27 cellular contexts compared by ENCODE assay signal in genomic region chr20:23039885-23040508, GRCh38. TPM values are rescaled to one million over a fixed set of nuclear protein-coding genes. Genes with fewer than 3 reads are reported as not detected.
"Had no signal": no experiment of that assay in that cellular context is flagged by ENCODE, and none has a peak within 500 bp of the region (broad histone marks: within the 10 kb centered on the region; RNA-seq: fewer than 3 reads in every experiment).

No MANE protein-coding gene starts in this region.

- H3K9me3 Mint-ChIP-seq: activated naive CD4-positive, alpha-beta T cell treated with anti-CD3 and anti-CD28 coated beads, Interleukin-2, amount 10 ng/mL, durations not matched to agents 7 days and 5 days; activated naive CD8-positive, alpha-beta T cell treated with anti-CD3 and anti-CD28 coated beads, Interleukin-2, amount 50 U/mL, for 24 hours had no signal

- ATAC-seq: activated naive CD8-positive, alpha-beta T cell treated with anti-CD3 and anti-CD28 coated beads, Interleukin-2, amount 50 U/mL, for 24 hours; naive thymus-derived CD8-positive, alpha-beta T cell; right lobe of liver; stimulated activated naive CD8-positive, alpha-beta T cell treated with anti-CD3 and anti-CD28 coated beads, Interleukin-15, amount 100 ng/mL, for 72 hours; T-helper 17 cell had no signal

- H3K27ac Mint-ChIP-seq: activated naive CD4-positive, alpha-beta T cell treated with anti-CD3 and anti-CD28 coated beads, Interleukin-2, amount 10 ng/mL, durations not matched to agents 7 days and 5 days; activated naive CD8-positive, alpha-beta T cell treated with anti-CD3 and anti-CD28 coated beads, Interleukin-2, amount 50 U/mL, for 24 hours; stimulated activated naive CD8-positive, alpha-beta T cell treated with anti-CD3 and anti-CD28 coated beads, Interleukin-15, amount 100 ng/mL, for 72 hours; T-helper 17 cell had no signal

- H3K4me1 Mint-ChIP-seq: activated naive CD4-positive, alpha-beta T cell treated with anti-CD3 and anti-CD28 coated beads, Interleukin-2, amount 10 ng/mL, durations not matched to agents 7 days and 5 days; activated naive CD8-positive, alpha-beta T cell treated with anti-CD3 and anti-CD28 coated beads, Interleukin-2, amount 50 U/mL, for 24 hours; naive thymus-derived CD8-positive, alpha-beta T cell; stimulated activated naive CD8-positive, alpha-beta T cell treated with anti-CD3 and anti-CD28 coated beads, Interleukin-15, amount 100 ng/mL, for 72 hours; T-helper 17 cell had no signal

- H3K27ac ChIP-seq: ascending aorta, epithelial cell of prostate, parathyroid adenoma, right lobe of liver, suprapubic skin, upper lobe of left lung, VCaP had no signal

- DNase-seq: activated CD4-positive, alpha-beta T cell treated with anti-CD3 and anti-CD28 coated beads, Interleukin-2, amount 50 U/mL, for 1 hour; activated CD4-positive, CD25-positive, alpha-beta regulatory T cell treated with anti-CD3 and anti-CD28 coated beads, Interleukin-2, amount 50 U/mL, for 72 hours; activated CD8-positive, alpha-beta memory T cell treated with anti-CD3 and anti-CD28 coated beads for 24 hours; activated CD8-positive, alpha-beta memory T cell treated with anti-CD3 and anti-CD28 coated beads, Interleukin-2, amount 50 U/mL, for 48 hours; activated effector memory CD4-positive, alpha-beta T cell treated with Interleukin-2 at 50 U/mL for 16 hours; activated naive CD4-positive, alpha-beta T cell treated with anti-CD3 and anti-CD28 coated beads, Interleukin-2, amount 10 ng/mL, durations not matched to agents 7 days and 5 days; activated naive CD8-positive, alpha-beta T cell treated with anti-CD3 and anti-CD28 coated beads, Interleukin-2, amount 50 U/mL, for 24 hours; activated T-cell treated with anti-CD3 and anti-CD28 coated beads, Interleukin-2, amount 50 U/mL, for 48 hours; foreskin melanocyte; kidney glomerular epithelial cell; mesendoderm; naive thymus-derived CD8-positive, alpha-beta T cell; right lobe of liver; stimulated activated CD4-positive, alpha-beta T cell treated with anti-CD3 and anti-CD28 coated beads, Interleukin-4, amount 100 ng/mL, for 1 hour; stimulated activated naive CD8-positive, alpha-beta T cell treated with anti-CD3 and anti-CD28 coated beads, Interleukin-15, amount 100 ng/mL, for 72 hours; T-helper 17 cell; upper lobe of left lung had no signal

- H3K4me3 Mint-ChIP-seq: activated naive CD4-positive, alpha-beta T cell treated with anti-CD3 and anti-CD28 coated beads, Interleukin-2, amount 10 ng/mL, durations not matched to agents 7 days and 5 days; activated naive CD8-positive, alpha-beta T cell treated with anti-CD3 and anti-CD28 coated beads, Interleukin-2, amount 50 U/mL, for 24 hours; naive thymus-derived CD8-positive, alpha-beta T cell; stimulated activated naive CD8-positive, alpha-beta T cell treated with anti-CD3 and anti-CD28 coated beads, Interleukin-15, amount 100 ng/mL, for 72 hours; T-helper 17 cell had no signal

- H3K36me3 Mint-ChIP-seq: activated naive CD4-positive, alpha-beta T cell treated with anti-CD3 and anti-CD28 coated beads, Interleukin-2, amount 10 ng/mL, durations not matched to agents 7 days and 5 days; naive thymus-derived CD8-positive, alpha-beta T cell had no signal

- H3K4me3 ChIP-seq: ascending aorta, right lobe of liver, smooth muscle cell, suprapubic skin, upper lobe of left lung had no signal

RNA-seq across cellular contexts. Expression of gene SSTR4, which starts 4.9 kb away (rescaled TPM):
- total RNA-seq: ascending aorta; dermis microvascular lymphatic vessel endothelial cell; fibroblast of lung; liver; mucosa of gallbladder; naive thymus-derived CD8-positive, alpha-beta T cell; right lobe of liver; smooth muscle cell; suprapubic skin; T-helper 17 cell had no signal

RNA-seq across cellular contexts. Expression of gene CD93, which starts 46.1 kb away (rescaled TPM):
- total RNA-seq: fibroblast of lung, smooth muscle cell had no signal
